Comparison of ENCODE assay signal across 12 cellular contexts in genomic region chr17:40315206-40315605, GRCh38. TPM values are rescaled to one million over a fixed set of nuclear protein-coding genes. Genes with fewer than 3 reads are reported as not detected.
DNase-seq lines count a peak whose midpoint lies in the region; ATAC-seq, FAIRE-seq and TF ChIP-seq lines count a peak whose summit lies in the region.
"Had no signal": no experiment of that assay in that cellular context is flagged by ENCODE, and none has a peak within 500 bp of the region (broad histone marks: within the 10 kb centered on the region; RNA-seq: fewer than 3 reads in every experiment).

No MANE protein-coding gene starts in this region.

- no peak for FAIRE-seq in HepG2 (lab: Jason Lieb, UNC)

- peak overlapping the region; percentile 92 for H2BK120ac ChIP-seq in IMR-90 (ENCODE audit: low read depth, low read length)

- no peak overlapping the region for H3K4me3 Mint-ChIP-seq in WTC11
- H3K4me3 Mint-ChIP-seq in GM23338: no peak overlapping the region; the same call in 2 of the 3 replicates

- H4K20me1 ChIP-seq in IMR-90 (ENCODE audit: insufficient read depth, low read length): peaks cover 16% of the 10 kb centered on the region; the same call in 1 of the 2 replicates
- H4K20me1 ChIP-seq in HepG2 (ENCODE audit: insufficient read depth, low read length): no peaks in the 10 kb centered on the region
- peaks cover 3% of the 10 kb centered on the region for H4K20me1 ChIP-seq in GM23338 (replicated peaks; ENCODE audit: insufficient read depth)

- H3K79me1 ChIP-seq in IMR-90 (ENCODE audit: low read depth in 1 of 2, low read length in 2 of 2): peaks cover 7 to 58% of the 10 kb centered on the region in 2 experiments; a peak in 3 of 4 replicates

- no peaks in the 10 kb centered on the region for H3K36me3 ChIP-seq in IMR-90 (ENCODE audit: control insufficient read depth, insufficient read depth, low read length)
- H3K36me3 ChIP-seq in HepG2 (replicated peaks in 1 of 2; ENCODE audit: control insufficient read depth in 1 of 2, insufficient read depth in 2 of 2, low read length in 2 of 2): no peaks in the 10 kb centered on the region
- H3K36me3 ChIP-seq in stomach: no peaks in the 10 kb centered on the region
- no peaks in the 10 kb centered on the region for H3K36me3 ChIP-seq in GM23338 (ENCODE audit: insufficient read depth)

- H3K4ac ChIP-seq in IMR-90 (ENCODE audit: low read depth, low read length): peak overlapping the region; percentile 91

- peaks cover 47% of the 10 kb centered on the region for H3K9me1 ChIP-seq in IMR-90 (ENCODE audit: insufficient read depth, low read length)

- peak overlapping the region; percentile 61 for H3K14ac ChIP-seq in IMR-90 (replicated peaks; ENCODE audit: low read depth, low read length)

- H3K56ac ChIP-seq in IMR-90 (ENCODE audit: extremely low read depth, insufficient read depth, low read length): peak overlapping the region; percentile 3; the same call in 1 of the 2 replicates

- H3K27ac ChIP-seq in IMR-90 (ENCODE audit: insufficient read depth, low read length) (no peak overlapping the region), HepG2 (ENCODE audit: extremely low read length, insufficient read depth, low read length) (no peak overlapping the region), stomach (peak overlapping the region in 4 of 5 donors; percentile 90 to 98 (median 94)), GM23338 (ENCODE audit: low read depth) (no peak overlapping the region)

- no peak overlapping the region for H3K27ac Mint-ChIP-seq in WTC11
- H3K27ac Mint-ChIP-seq in GM23338: no peak overlapping the region

- peak overlapping the region in 1 of 2 experiments; percentile 39; a peak in 2 of 4 replicates for H4K8ac ChIP-seq in IMR-90 (ENCODE audit: low read depth in 2 of 2, low read length in 2 of 2)

- H3K9me2 ChIP-seq in GM23338 (ENCODE audit: insufficient read depth): no peaks in the 10 kb centered on the region

- peak overlapping the region; percentile 13; the same call in 1 of the 2 replicates for H3K18ac ChIP-seq in IMR-90 (ENCODE audit: low read depth, low read length)

- peak overlapping the region; percentile 86 for H2AK5ac ChIP-seq in IMR-90 (ENCODE audit: low read depth, low read length)

- ATAC-seq in IMR-90 (ENCODE audit: low read depth): no peak
- no peak for ATAC-seq in WTC11
- ATAC-seq in HepG2: no peak
- no peak for ATAC-seq in GM23338
- no peak for ATAC-seq in HG03108 (IDR thresholded peaks at IDR 0.05; ENCODE audit: unreplicated experiment)
- ATAC-seq in GM18502 (IDR thresholded peaks at IDR 0.05; ENCODE audit: poor library complexity, unreplicated experiment): no peak

- H2AFZ ChIP-seq in IMR-90 (replicated peaks; ENCODE audit: low read length, poor library complexity) (no peak overlapping the region), HepG2 (ENCODE audit: low read length) (no peak overlapping the region), GM23338 (no peak overlapping the region)

- DNase-seq in IMR-90 (no peak), WTC11 (ENCODE audit: low spot score) (peak; percentile 7), HepG2 (ENCODE audit: low spot score) (no peak), stomach (peak; percentile 17), GM23338 (ENCODE audit: low spot score) (no peak), HEK293T (ENCODE audit: extremely low spot score) (no peak)
- DNase-seq: cortex of kidney had no signal

- in situ Hi-C loops in IMR-90 (cut with MboI; ENCODE audit: low sequenced_read_pairs) (no loop called here), HepG2 (cut with HindIII; ENCODE audit: extremely low pct_ligation_motif_present, low pct_unique_long_range_greater_than_20kb) (loop anchor here (5.0 kb wide), 2 partner anchors 37 to 102 kb away; partner anchors contain the start of gene TOP2A)

- H2BK20ac ChIP-seq in IMR-90 (ENCODE audit: low read depth, low read length): peak overlapping the region; percentile 81

- H3K23ac ChIP-seq in IMR-90 (ENCODE audit: low read depth, low read length): 0 out of 2 replicates have a peak overlapping the region, but pooled peaks have one; percentile 39

- TF ChIP-seq EP300 in HepG2 (IDR thresholded peaks at IDR 0.05; ENCODE audit: low read depth in 2 of 2, low read length in 2 of 2): no peak
- no peak for TF ChIP-seq EP300 in HepG2 (CRISPR knock-in tag; IDR thresholded peaks at IDR 0.05; ENCODE audit: borderline replicate concordance)
- TF ChIP-seq EP300 in stomach (IDR thresholded peaks at IDR 0.05): no peak

- H3K9me3 Mint-ChIP-seq in WTC11: no peaks in the 10 kb centered on the region
- no peaks in the 10 kb centered on the region for H3K9me3 Mint-ChIP-seq in GM23338
- H3K9me3 Mint-ChIP-seq: activated naive CD4-positive, alpha-beta T cell treated with anti-CD3 and anti-CD28 coated beads, Interleukin-2, amount 50 U/mL, for 72 hours had no signal

- no peaks in the 10 kb centered on the region for H3K9me3 ChIP-seq in IMR-90 (ENCODE audit: control insufficient read depth, insufficient read depth, low read length)
- no peaks in the 10 kb centered on the region for H3K9me3 ChIP-seq in HepG2 (ENCODE audit: low read length)
- no peaks in the 10 kb centered on the region for H3K9me3 ChIP-seq in stomach
- H3K9me3 ChIP-seq: mucosa of descending colon had no signal

- CTCF ChIA-PET in IMR-90 (lab: Yijun Ruan, JAX) (no interaction called here), WTC11 (lab: Charles Lee) (interaction anchor here (1.4 to 3.5 kb wide), 6 partner anchors 8 to 96 kb away, joined by 5 to 117 read pairs (median 43); partner anchors contain the start of genes RARA and WIPF2), HepG2 (lab: Yijun Ruan, JAX; ENCODE audit: low intra/inter-chr PET ratio, low total read pairs) (no interaction called here), HEK293T (lab: Yijun Ruan, JAX) (no interaction called here)

- H3K27me3 ChIP-seq in IMR-90 (ENCODE audit: control insufficient read depth, insufficient read depth, low read length) (no peaks in the 10 kb centered on the region), HepG2 (ENCODE audit: control insufficient read depth in 1 of 2, insufficient read depth in 2 of 2, low read length in 2 of 2) (no peaks in the 10 kb centered on the region; a peak in 1 of 5 replicates), stomach (no peaks in the 10 kb centered on the region), GM23338 (ENCODE audit: insufficient read depth) (peaks cover 36% of the 10 kb centered on the region)

- intact Hi-C loops in IMR-90 (cut with micrococcal nuclease) (no loop called here), HepG2 (cut with micrococcal nuclease; ENCODE audit: unreplicated experiment) (no loop called here), stomach (cut with DNase I; ENCODE audit: low total_unique reads) (no loop called here)

- peak overlapping the region; percentile 7 for H2BK5ac ChIP-seq in IMR-90 (ENCODE audit: low read depth, low read length, poor library complexity, severe bottlenecking)

- no peak overlapping the region; the same call in 1 of the 2 replicates for H4K5ac ChIP-seq in IMR-90 (ENCODE audit: low read depth, low read length)

- H3K27me3 Mint-ChIP-seq in WTC11 (ENCODE audit: low read depth) (peaks cover 22% of the 10 kb centered on the region), GM23338 (ENCODE audit: insufficient read depth, low read depth, poor library complexity) (peaks cover 42% of the 10 kb centered on the region)

- dilution Hi-C loops in IMR-90 (cut with HindIII; ENCODE audit: low sequenced_read_pairs, unreplicated experiment): no loop called here

- H3K4me1 Mint-ChIP-seq in WTC11 (peaks cover 69% of the 10 kb centered on the region), GM23338 (peaks cover 79% of the 10 kb centered on the region)

- TF ChIP-seq RAD21 in IMR-90 (IDR thresholded peaks at IDR 0.05; ENCODE audit: low read length) (no peak), HepG2 (CRISPR knock-in tag; IDR thresholded peaks at IDR 0.05) (no peak)

- H3K4me1 ChIP-seq in IMR-90 (ENCODE audit: control insufficient read depth, insufficient read depth, low read length) (peaks cover 62% of the 10 kb centered on the region), HepG2 (ENCODE audit: insufficient read depth, low read length) (peaks cover 86% of the 10 kb centered on the region), stomach (peaks cover 85 to 96% (median 93%) of the 10 kb centered on the region in 4 donors), GM23338 (ENCODE audit: insufficient read depth) (peaks cover 26% of the 10 kb centered on the region)

- TF ChIP-seq POLR2A in IMR-90 (IDR thresholded peaks at IDR 0.05; ENCODE audit: low read depth, low read length) (no peak), HepG2 (IDR thresholded peaks at IDR 0.05; ENCODE audit: insufficient read depth in 1 of 2, low read depth in 2 of 2, low read length in 2 of 2) (no peak), stomach (IDR thresholded peaks at IDR 0.05) (no peak)

- POLR2A ChIA-PET in IMR-90 (lab: Charles Lee; ENCODE audit: unreplicated experiment) (no interaction called here), WTC11 (lab: Charles Lee) (interaction anchor here (0.9 kb wide), 1 partner anchor 8 kb away, joined by 3 read pairs; no protein-coding TSS in a partner anchor), HepG2 (lab: Yijun Ruan, JAX) (interaction anchor here (1.1 to 3.5 kb wide), 3 partner anchors 26 to 37 kb away, joined by 3 to 13 read pairs (median 3); no protein-coding TSS in a partner anchor), HEK293T (lab: Yijun Ruan, JAX) (interaction anchor here (0.9 to 1.4 kb wide), 4 partner anchors 8 to 30 kb away, joined by 3 to 5 read pairs (median 4); no protein-coding TSS in a partner anchor)

- H3K9ac ChIP-seq in IMR-90 (ENCODE audit: low read depth, low read length) (no peak overlapping the region), HepG2 (ENCODE audit: insufficient read depth, low read depth, low read length) (no peak overlapping the region)

- TF ChIP-seq CTCF in IMR-90 (conservative IDR thresholded peaks at IDR 0.05; ENCODE audit: low read depth, low read length) (no peak), WTC11 (IDR thresholded peaks at IDR 0.05) (no peak), HepG2 (CRISPR knock-in tag; IDR thresholded peaks at IDR 0.05) (no peak), stomach (IDR thresholded peaks at IDR 0.05) (no peak), GM23338 (conservative IDR thresholded peaks at IDR 0.05; ENCODE audit: low read depth in 2 of 2) (no peak)

- H2BK15ac ChIP-seq in IMR-90 (ENCODE audit: low read depth, low read length): peak overlapping the region; percentile 63; the same call in 2 of the 3 replicates

- peak overlapping the region; percentile 45 for H2AK9ac ChIP-seq in IMR-90 (replicated peaks; ENCODE audit: low read depth, low read length, poor library complexity)

- H3K79me2 ChIP-seq in HepG2 (ENCODE audit: insufficient read depth, low read length) (peaks cover 19% of the 10 kb centered on the region), GM23338 (replicated peaks; ENCODE audit: insufficient read depth) (0 out of 2 replicates have a peak, but pooled peaks cover 8% of the 10 kb centered on the region)

- no peak overlapping the region for H3K4me3 ChIP-seq in IMR-90 (ENCODE audit: insufficient read depth, low read depth, low read length)
- no peak overlapping the region for H3K4me3 ChIP-seq in HepG2 (replicated peaks in 1 of 3; ENCODE audit: insufficient read depth in 1 of 3, low read depth in 2 of 3, low read length in 3 of 3)
- H3K4me3 ChIP-seq in stomach: no peak overlapping the region
- H3K4me3 ChIP-seq in GM23338: no peak overlapping the region
- H3K4me3 ChIP-seq: mucosa of descending colon had no signal

- peaks cover 16% of the 10 kb centered on the region for H3F3A ChIP-seq in GM23338 (replicated peaks; ENCODE audit: low read depth)

- BruUV-seq in IMR-90 (replicated peaks; lab: Mats Ljungman, UMichigan): no TSS peak
- no TSS peak for BruUV-seq in HepG2 (replicated peaks; lab: Mats Ljungman, UMichigan)

- WGBS in IMR-90 (ENCODE audit: extremely low coverage in 2 of 2, insufficient read length in 1 of 2), 2 experiments: 100% methylated on average over 1 of the region's 3 CpGs; no CpG with 5 or more reads in 1 of the 2 experiments
- 93% methylated on average over 3 of the region's 3 CpGs for WGBS in HepG2 (ENCODE audit: low lambda C conversion rate)
- 86 to 96% (median 88%) methylated on average over 3 of the region's 3 CpGs for WGBS in stomach, 5 donors

- H4K91ac ChIP-seq in IMR-90 (ENCODE audit: insufficient read depth, low read depth, low read length): peak overlapping the region; percentile 55; the same call in 1 of the 2 replicates

- H3K4me2 ChIP-seq in IMR-90 (ENCODE audit: low read depth, low read length) (no peak overlapping the region), HepG2 (ENCODE audit: low read depth, low read length) (no peak overlapping the region), GM23338 (no peak overlapping the region; the same call in 1 of the 2 replicates)

- H3K36me3 Mint-ChIP-seq in WTC11: no peaks in the 10 kb centered on the region
- no peaks in the 10 kb centered on the region; the same call in 2 of the 3 replicates for H3K36me3 Mint-ChIP-seq in GM23338 (ENCODE audit: low read depth)

RNA-seq across cellular contexts. Expression of gene RARA, which starts 6.2 kb away (rescaled TPM):
- total RNA-seq in IMR-90 (2012; rRNA removed): 7.2 and 9.0 TPM in 2 replicates
- 12.7 and 13.6 TPM in 2 replicates for polyA plus RNA-seq in IMR-90 (2012; rRNA removed)
- polyA plus RNA-seq in IMR-90 (2012; cell fraction: cytosol; rRNA removed): 11.3 and 18.9 TPM in 2 replicates
- polyA plus RNA-seq in IMR-90 (2012; cell fraction: nucleus; rRNA removed; ENCODE audit: low replicate concordance): 11.5 and 14.7 TPM in 2 replicates
- total RNA-seq in WTC11 (2021): 14.3 to 20.7 TPM (median 15.8 TPM) in 3 replicates
- 8.6 and 8.9 TPM in 2 replicates for total RNA-seq in HepG2 (2016; rRNA removed; fragmentation: Illumina TruSeq; extraction: Trizol)
- total RNA-seq in HepG2 (2016; cell fraction: cytosol; rRNA removed; fragmentation: Illumina TruSeq; extraction: Trizol; ENCODE audit: low read depth): 3.2 and 3.7 TPM in 2 replicates
- 6.7 and 9.5 TPM in 2 replicates for total RNA-seq in HepG2 (2016; cell fraction: insoluble cytoplasmic fraction; rRNA removed; fragmentation: Illumina TruSeq; extraction: Trizol)
- total RNA-seq in HepG2 (2016; cell fraction: membrane; rRNA removed; fragmentation: Illumina TruSeq; extraction: Trizol): 8.2 and 11.1 TPM in 2 replicates
- 6.0 and 7.0 TPM in 2 replicates for total RNA-seq in HepG2 (2016; cell fraction: nucleus; rRNA removed; fragmentation: Illumina TruSeq; extraction: Trizol)
- 6.0 and 6.4 TPM in 2 replicates for polyA plus RNA-seq in HepG2 (2011; rRNA removed)
- polyA plus RNA-seq in HepG2 (2011; cell fraction: cytosol; rRNA removed): 2.2 and 3.8 TPM in 2 replicates
- 13.2 and 13.3 TPM in 2 replicates for polyA plus RNA-seq in HepG2 (2011; cell fraction: nucleus; rRNA removed)
- 15.4 and 16.1 TPM in 2 replicates for polyA plus RNA-seq in HepG2 (2012)
- 3.8 and 5.4 TPM in 2 replicates for polyA plus RNA-seq in HepG2 (2016; cell fraction: cytosol; fragmentation: Illumina TruSeq; extraction: Trizol; ENCODE audit: low read depth)
- polyA plus RNA-seq in HepG2 (2016; cell fraction: insoluble cytoplasmic fraction; fragmentation: Illumina TruSeq; extraction: Trizol; ENCODE audit: low read depth): 12.7 and 17.8 TPM in 2 replicates
- 9.6 and 13.8 TPM in 2 replicates for polyA plus RNA-seq in HepG2 (2016; cell fraction: membrane; fragmentation: Illumina TruSeq; extraction: Trizol; ENCODE audit: low read depth)
- polyA plus RNA-seq in HepG2 (2016; cell fraction: nucleus; fragmentation: Illumina TruSeq; extraction: Trizol; ENCODE audit: insufficient read depth, low read depth): 19.0 and 19.4 TPM in 2 replicates
- 6.4 and 11.7 TPM in 2 replicates for polyA minus RNA-seq in HepG2 (2011; rRNA and poly(A)+ RNA removed; ENCODE audit: low replicate concordance)
- polyA minus RNA-seq in HepG2 (2011; cell fraction: cytosol; rRNA and poly(A)+ RNA removed): 6.7 and 8.2 TPM in 2 replicates
- polyA minus RNA-seq in HepG2 (2011; cell fraction: nucleus; rRNA and poly(A)+ RNA removed): 5.2 and 6.7 TPM in 2 replicates
- 10 to 100 TPM; 14.3 to 40.8 (median 24.6) TPM for total RNA-seq in stomach
- 10 to 100 TPM; 11.2 to 20.0 (median 17.1) TPM for polyA plus RNA-seq in stomach
- 15.9 and 17.8 TPM in 2 replicates for total RNA-seq in GM23338 (2014; rRNA removed; shearing (Covaris generic))
- 7.4 and 8.7 TPM in 2 replicates for polyA plus RNA-seq in GM23338 (2016; fragmentation: Nextera tagmentation; extraction: Ambion mirVana)

RNA-seq across cellular contexts. Expression of gene CDC6, which starts 27.5 kb away (rescaled TPM):
- total RNA-seq in IMR-90 (2012; rRNA removed) (25.6 and 27.8 TPM in 2 replicates), WTC11 (2021) (85.9 to 125 TPM (median 87.9 TPM) in 3 replicates), HepG2 (2016; rRNA removed; fragmentation: Illumina TruSeq; extraction: Trizol) (114 and 154 TPM in 2 replicates), stomach (1 to 10 TPM in 4 of 5 donors, not detected in 1; 1.4 to 9.8 (median 4.5) TPM)
- polyA plus RNA-seq in IMR-90 (2012; rRNA removed) (13.8 and 15.3 TPM in 2 replicates), HepG2 (2011; rRNA removed) (10.7 and 17.4 TPM in 2 replicates), stomach (1 to 10 TPM; 1.1 to 4.0 (median 3.1) TPM), GM23338 (2016; fragmentation: Nextera tagmentation; extraction: Ambion mirVana) (40.6 and 46.2 TPM in 2 replicates)
- polyA plus RNA-seq in IMR-90 (2012; cell fraction: cytosol; rRNA removed): 4.2 and 16.4 TPM in 2 replicates
- 3.9 and 9.1 TPM in 2 replicates for polyA plus RNA-seq in IMR-90 (2012; cell fraction: nucleus; rRNA removed; ENCODE audit: low replicate concordance)
- total RNA-seq in HepG2 (2016; cell fraction: cytosol; rRNA removed; fragmentation: Illumina TruSeq; extraction: Trizol; ENCODE audit: low read depth): 24.3 and 27.3 TPM in 2 replicates
- total RNA-seq in HepG2 (2016; cell fraction: insoluble cytoplasmic fraction; rRNA removed; fragmentation: Illumina TruSeq; extraction: Trizol): 117 and 162 TPM in 2 replicates
- total RNA-seq in HepG2 (2016; cell fraction: membrane; rRNA removed; fragmentation: Illumina TruSeq; extraction: Trizol): 42.3 and 51.8 TPM in 2 replicates
- total RNA-seq in HepG2 (2016; cell fraction: nucleus; rRNA removed; fragmentation: Illumina TruSeq; extraction: Trizol): 89.2 and 89.6 TPM in 2 replicates
- 6.9 and 8.8 TPM in 2 replicates for polyA plus RNA-seq in HepG2 (2011; cell fraction: cytosol; rRNA removed)
- polyA plus RNA-seq in HepG2 (2011; cell fraction: nucleus; rRNA removed): 9.6 and 11.4 TPM in 2 replicates
- 8.4 and 23.9 TPM in 2 replicates for polyA plus RNA-seq in HepG2 (2012)
- polyA plus RNA-seq in HepG2 (2016; cell fraction: cytosol; fragmentation: Illumina TruSeq; extraction: Trizol; ENCODE audit: low read depth): 12.0 and 14.2 TPM in 2 replicates
- polyA plus RNA-seq in HepG2 (2016; cell fraction: insoluble cytoplasmic fraction; fragmentation: Illumina TruSeq; extraction: Trizol; ENCODE audit: low read depth): 133 and 135 TPM in 2 replicates
- polyA plus RNA-seq in HepG2 (2016; cell fraction: membrane; fragmentation: Illumina TruSeq; extraction: Trizol; ENCODE audit: low read depth): 15.3 and 18.9 TPM in 2 replicates
- 98.6 and 99.5 TPM in 2 replicates for polyA plus RNA-seq in HepG2 (2016; cell fraction: nucleus; fragmentation: Illumina TruSeq; extraction: Trizol; ENCODE audit: insufficient read depth, low read depth)
- polyA minus RNA-seq in HepG2 (2011; rRNA and poly(A)+ RNA removed; ENCODE audit: low replicate concordance): 8.7 and 50.8 TPM in 2 replicates
- 9.4 and 10.7 TPM in 2 replicates for polyA minus RNA-seq in HepG2 (2011; cell fraction: cytosol; rRNA and poly(A)+ RNA removed)
- polyA minus RNA-seq in HepG2 (2011; cell fraction: nucleus; rRNA and poly(A)+ RNA removed): 31.5 and 47.0 TPM in 2 replicates
- total RNA-seq in GM23338 (2014; rRNA removed; shearing (Covaris generic)): 75.5 and 79.9 TPM in 2 replicates

RNA-seq across cellular contexts. Expression of gene GJD3, which starts 49.3 kb away (rescaled TPM):
- total RNA-seq in IMR-90 (2012; rRNA removed) (not detected in 2 replicates), WTC11 (2021) (1.4 to 2.3 TPM (median 2.0 TPM) in 3 replicates), HepG2 (2016; rRNA removed; fragmentation: Illumina TruSeq; extraction: Trizol) (not detected in 2 replicates), stomach (1 to 10 TPM in 1 of 5 donors, under 1 TPM in 1, not detected in 3; 0.55 to 1.2 TPM)
- polyA plus RNA-seq in IMR-90 (2012; rRNA removed) (0.10 and 0.39 TPM in 2 replicates), HepG2 (2011; rRNA removed) (not detected in 2 replicates), stomach (not detected), GM23338 (2016; fragmentation: Nextera tagmentation; extraction: Ambion mirVana) (not detected in 2 replicates)
- 0.11 and 1.0 TPM in 2 replicates for polyA plus RNA-seq in IMR-90 (2012; cell fraction: cytosol; rRNA removed)
- 0.80 and 0.91 TPM in 2 replicates for polyA plus RNA-seq in IMR-90 (2012; cell fraction: nucleus; rRNA removed; ENCODE audit: low replicate concordance)
- total RNA-seq in HepG2 (2016; cell fraction: cytosol; rRNA removed; fragmentation: Illumina TruSeq; extraction: Trizol; ENCODE audit: low read depth): not detected in 2 replicates
- not detected in 2 replicates for total RNA-seq in HepG2 (2016; cell fraction: insoluble cytoplasmic fraction; rRNA removed; fragmentation: Illumina TruSeq; extraction: Trizol)
- not detected in 2 replicates for total RNA-seq in HepG2 (2016; cell fraction: membrane; rRNA removed; fragmentation: Illumina TruSeq; extraction: Trizol)
- total RNA-seq in HepG2 (2016; cell fraction: nucleus; rRNA removed; fragmentation: Illumina TruSeq; extraction: Trizol): not detected in 2 replicates
- not detected in 2 replicates for polyA plus RNA-seq in HepG2 (2011; cell fraction: cytosol; rRNA removed)
- polyA plus RNA-seq in HepG2 (2011; cell fraction: nucleus; rRNA removed): not detected in 2 replicates
- not detected in 2 replicates for polyA plus RNA-seq in HepG2 (2012)
- polyA plus RNA-seq in HepG2 (2016; cell fraction: cytosol; fragmentation: Illumina TruSeq; extraction: Trizol; ENCODE audit: low read depth): not detected in 2 replicates
- not detected in 2 replicates for polyA plus RNA-seq in HepG2 (2016; cell fraction: insoluble cytoplasmic fraction; fragmentation: Illumina TruSeq; extraction: Trizol; ENCODE audit: low read depth)
- not detected in 2 replicates for polyA plus RNA-seq in HepG2 (2016; cell fraction: membrane; fragmentation: Illumina TruSeq; extraction: Trizol; ENCODE audit: low read depth)
- not detected in 2 replicates for polyA plus RNA-seq in HepG2 (2016; cell fraction: nucleus; fragmentation: Illumina TruSeq; extraction: Trizol; ENCODE audit: insufficient read depth, low read depth)
- not detected in 2 replicates for polyA minus RNA-seq in HepG2 (2011; rRNA and poly(A)+ RNA removed; ENCODE audit: low replicate concordance)
- polyA minus RNA-seq in HepG2 (2011; cell fraction: cytosol; rRNA and poly(A)+ RNA removed): not detected in 2 replicates
- not detected in 2 replicates for polyA minus RNA-seq in HepG2 (2011; cell fraction: nucleus; rRNA and poly(A)+ RNA removed)
- 1.4 and 2.8 TPM in 2 replicates for total RNA-seq in GM23338 (2014; rRNA removed; shearing (Covaris generic))
- total RNA-seq: activated naive CD4-positive, alpha-beta T cell treated with anti-CD3 and anti-CD28 coated beads, Interleukin-2, amount 50 U/mL, for 72 hours; OCI-LY7 had no signal

Comparison
In these comparisons a context has a peak if more than half of its experiments do, and no peak if none do; other contexts are left out.
1. DNase-seq: peak in WTC11 (single experiment) and stomach (single experiment); none in IMR-90 (single experiment), HepG2 (single experiment), GM23338 (single experiment) and HEK293T (single experiment).
2. H3K27ac ChIP-seq: peak in stomach (4 of 5); none in IMR-90 (single experiment), HepG2 (single experiment) and GM23338 (single experiment).